ENCODE assay signal across 1 cellular context in the genomic region with DNA sequence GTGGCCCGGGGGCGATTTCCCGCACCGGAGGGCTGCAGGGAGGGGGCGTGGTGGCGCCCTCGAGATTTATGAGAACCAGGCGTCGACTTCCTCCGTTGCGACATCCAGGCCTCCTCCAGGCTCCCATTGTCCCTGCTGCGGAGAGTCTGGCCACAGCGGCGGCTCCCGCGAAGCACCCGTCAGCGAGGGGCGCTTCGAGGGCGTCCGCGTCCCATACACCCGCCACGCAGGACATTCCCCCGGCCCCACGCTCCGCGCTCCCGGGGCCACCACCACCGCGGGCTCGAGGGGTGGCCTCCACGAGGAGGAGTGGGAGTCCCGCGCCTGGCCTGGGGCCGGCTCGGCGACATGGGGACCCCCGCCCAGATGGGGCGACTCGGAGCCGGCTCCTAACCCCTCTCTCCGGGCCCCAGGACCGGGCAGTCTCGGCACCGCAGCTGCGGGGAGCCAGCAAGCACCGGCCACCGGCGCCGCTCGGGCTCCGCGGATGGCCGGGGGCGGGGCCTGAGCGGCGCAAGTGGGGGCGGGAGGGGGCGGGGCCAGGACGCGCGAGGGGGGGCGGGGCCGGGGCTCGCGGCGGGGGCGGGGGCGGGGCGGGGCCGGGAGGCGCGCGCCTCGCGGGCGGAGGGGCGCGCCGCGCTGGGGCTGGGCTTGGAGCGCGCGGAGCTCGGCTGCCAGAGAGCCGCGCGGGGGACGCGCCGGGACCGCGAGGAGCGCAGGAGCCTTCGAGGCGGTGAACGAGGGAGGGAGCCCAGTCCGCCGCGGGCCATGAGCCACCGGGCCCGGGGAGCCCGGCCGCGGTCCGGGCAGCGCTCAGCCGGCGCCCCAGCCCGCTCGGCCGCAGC.
TF ChIP-seq lines count a peak whose summit lies in the region.

TSS of gene SH2B2 (plus strand) at position 632 of the 845 bp plus-strand sequence. CDS start 13,683 bp downstream, outside the sequence.

TF ChIP-seq in HepG2, 621 proteins besides CTCF, POLR2A, EP300 and RAD21 (continued from another document and continues in another):
- TF ChIP-seq, protein P1, sequence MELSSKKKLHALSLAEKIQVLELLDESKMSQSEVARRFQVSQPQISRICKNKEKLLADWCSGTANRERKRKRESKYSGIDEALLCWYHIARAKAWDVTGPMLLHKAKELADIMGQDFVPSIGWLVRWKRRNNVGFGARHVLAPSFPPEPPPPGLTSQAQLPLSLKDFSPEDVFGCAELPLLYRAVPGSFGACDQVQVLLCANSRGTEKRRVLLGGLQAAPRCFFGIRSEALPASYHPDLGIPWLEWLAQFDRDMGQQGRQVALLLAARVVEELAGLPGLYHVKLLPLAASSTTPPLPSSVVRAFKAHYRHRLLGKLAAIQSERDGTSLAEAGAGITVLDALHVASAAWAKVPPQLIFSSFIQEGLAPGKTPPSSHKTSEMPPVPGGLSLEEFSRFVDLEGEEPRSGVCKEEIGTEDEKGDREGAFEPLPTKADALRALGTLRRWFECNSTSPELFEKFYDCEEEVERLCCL (CRISPR knock-in tag; IDR thresholded peaks at IDR 0.05; ENCODE audit: borderline replicate concordance): 0 out of 2 replicates have a peak, but pooled peaks have one; percentile 47
- TF ChIP-seq ZNF451 (CRISPR knock-in tag; IDR thresholded peaks at IDR 0.05): 0 out of 2 replicates have a peak, but pooled peaks have one; percentile 19
- TF ChIP-seq PTBP1 (IDR thresholded peaks at IDR 0.05; ENCODE audit: low read depth, low read length, poor library complexity, severe bottlenecking): peak; percentile 42
- peak; percentile 70; the same call in 1 of the 2 replicates for TF ChIP-seq KDM2A (CRISPR knock-in tag; IDR thresholded peaks at IDR 0.05; ENCODE audit: borderline replicate concordance, low read depth)
- TF ChIP-seq ZNF543 (CRISPR knock-in tag; IDR thresholded peaks at IDR 0.05): 0 out of 2 replicates have a peak, but pooled peaks have one; percentile 50
- TF ChIP-seq ZNF207 (IDR thresholded peaks at IDR 0.05; ENCODE audit: borderline replicate concordance): no peak
- peak; percentile 80 for TF ChIP-seq ZFY (CRISPR knock-in tag; IDR thresholded peaks at IDR 0.05)
- TF ChIP-seq ETV6 (CRISPR knock-in tag; conservative IDR thresholded peaks at IDR 0.05): peak; percentile 34; the same call in 1 of the 2 replicates
- no peak for TF ChIP-seq MLX (CRISPR knock-in tag; IDR thresholded peaks at IDR 0.05)
- peak; percentile 50; the same call in 1 of the 2 replicates for TF ChIP-seq TMF1 (CRISPR knock-in tag; IDR thresholded peaks at IDR 0.05; ENCODE audit: low read depth)
- TF ChIP-seq, protein P2, sequence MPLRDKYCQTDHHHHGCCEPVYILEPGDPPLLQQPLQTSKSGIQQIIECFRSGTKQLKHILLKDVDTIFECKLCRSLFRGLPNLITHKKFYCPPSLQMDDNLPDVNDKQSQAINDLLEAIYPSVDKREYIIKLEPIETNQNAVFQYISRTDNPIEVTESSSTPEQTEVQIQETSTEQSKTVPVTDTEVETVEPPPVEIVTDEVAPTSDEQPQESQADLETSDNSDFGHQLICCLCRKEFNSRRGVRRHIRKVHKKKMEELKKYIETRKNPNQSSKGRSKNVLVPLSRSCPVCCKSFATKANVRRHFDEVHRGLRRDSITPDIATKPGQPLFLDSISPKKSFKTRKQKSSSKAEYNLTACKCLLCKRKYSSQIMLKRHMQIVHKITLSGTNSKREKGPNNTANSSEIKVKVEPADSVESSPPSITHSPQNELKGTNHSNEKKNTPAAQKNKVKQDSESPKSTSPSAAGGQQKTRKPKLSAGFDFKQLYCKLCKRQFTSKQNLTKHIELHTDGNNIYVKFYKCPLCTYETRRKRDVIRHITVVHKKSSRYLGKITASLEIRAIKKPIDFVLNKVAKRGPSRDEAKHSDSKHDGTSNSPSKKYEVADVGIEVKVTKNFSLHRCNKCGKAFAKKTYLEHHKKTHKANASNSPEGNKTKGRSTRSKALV (CRISPR knock-in tag; IDR thresholded peaks at IDR 0.05): peak; percentile 44; the same call in 1 of the 2 replicates
- peak; percentile 85 for TF ChIP-seq ZBTB43 (CRISPR knock-in tag; conservative IDR thresholded peaks at IDR 0.05)
- TF ChIP-seq, protein P3, sequence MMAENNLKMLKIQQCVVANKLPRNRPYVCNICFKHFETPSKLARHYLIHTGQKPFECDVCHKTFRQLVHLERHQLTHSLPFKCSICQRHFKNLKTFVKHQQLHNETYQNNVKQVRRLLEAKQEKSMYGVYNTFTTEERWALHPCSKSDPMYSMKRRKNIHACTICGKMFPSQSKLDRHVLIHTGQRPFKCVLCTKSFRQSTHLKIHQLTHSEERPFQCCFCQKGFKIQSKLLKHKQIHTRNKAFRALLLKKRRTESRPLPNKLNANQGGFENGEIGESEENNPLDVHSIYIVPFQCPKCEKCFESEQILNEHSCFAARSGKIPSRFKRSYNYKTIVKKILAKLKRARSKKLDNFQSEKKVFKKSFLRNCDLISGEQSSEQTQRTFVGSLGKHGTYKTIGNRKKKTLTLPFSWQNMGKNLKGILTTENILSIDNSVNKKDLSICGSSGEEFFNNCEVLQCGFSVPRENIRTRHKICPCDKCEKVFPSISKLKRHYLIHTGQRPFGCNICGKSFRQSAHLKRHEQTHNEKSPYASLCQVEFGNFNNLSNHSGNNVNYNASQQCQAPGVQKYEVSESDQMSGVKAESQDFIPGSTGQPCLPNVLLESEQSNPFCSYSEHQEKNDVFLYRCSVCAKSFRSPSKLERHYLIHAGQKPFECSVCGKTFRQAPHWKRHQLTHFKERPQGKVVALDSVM (CRISPR knock-in tag; IDR thresholded peaks at IDR 0.05): peak; percentile 45; the same call in 1 of the 2 replicates
- TF ChIP-seq, protein P4, sequence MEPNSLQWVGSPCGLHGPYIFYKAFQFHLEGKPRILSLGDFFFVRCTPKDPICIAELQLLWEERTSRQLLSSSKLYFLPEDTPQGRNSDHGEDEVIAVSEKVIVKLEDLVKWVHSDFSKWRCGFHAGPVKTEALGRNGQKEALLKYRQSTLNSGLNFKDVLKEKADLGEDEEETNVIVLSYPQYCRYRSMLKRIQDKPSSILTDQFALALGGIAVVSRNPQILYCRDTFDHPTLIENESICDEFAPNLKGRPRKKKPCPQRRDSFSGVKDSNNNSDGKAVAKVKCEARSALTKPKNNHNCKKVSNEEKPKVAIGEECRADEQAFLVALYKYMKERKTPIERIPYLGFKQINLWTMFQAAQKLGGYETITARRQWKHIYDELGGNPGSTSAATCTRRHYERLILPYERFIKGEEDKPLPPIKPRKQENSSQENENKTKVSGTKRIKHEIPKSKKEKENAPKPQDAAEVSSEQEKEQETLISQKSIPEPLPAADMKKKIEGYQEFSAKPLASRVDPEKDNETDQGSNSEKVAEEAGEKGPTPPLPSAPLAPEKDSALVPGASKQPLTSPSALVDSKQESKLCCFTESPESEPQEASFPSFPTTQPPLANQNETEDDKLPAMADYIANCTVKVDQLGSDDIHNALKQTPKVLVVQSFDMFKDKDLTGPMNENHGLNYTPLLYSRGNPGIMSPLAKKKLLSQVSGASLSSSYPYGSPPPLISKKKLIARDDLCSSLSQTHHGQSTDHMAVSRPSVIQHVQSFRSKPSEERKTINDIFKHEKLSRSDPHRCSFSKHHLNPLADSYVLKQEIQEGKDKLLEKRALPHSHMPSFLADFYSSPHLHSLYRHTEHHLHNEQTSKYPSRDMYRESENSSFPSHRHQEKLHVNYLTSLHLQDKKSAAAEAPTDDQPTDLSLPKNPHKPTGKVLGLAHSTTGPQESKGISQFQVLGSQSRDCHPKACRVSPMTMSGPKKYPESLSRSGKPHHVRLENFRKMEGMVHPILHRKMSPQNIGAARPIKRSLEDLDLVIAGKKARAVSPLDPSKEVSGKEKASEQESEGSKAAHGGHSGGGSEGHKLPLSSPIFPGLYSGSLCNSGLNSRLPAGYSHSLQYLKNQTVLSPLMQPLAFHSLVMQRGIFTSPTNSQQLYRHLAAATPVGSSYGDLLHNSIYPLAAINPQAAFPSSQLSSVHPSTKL (CRISPR knock-in tag; IDR thresholded peaks at IDR 0.05): peak; percentile 37; the same call in 1 of the 2 replicates
- no peak for TF ChIP-seq E2F5 (CRISPR knock-in tag; conservative IDR thresholded peaks at IDR 0.05)
- TF ChIP-seq RFXANK (CRISPR knock-in tag; IDR thresholded peaks at IDR 0.05): no peak
- TF ChIP-seq ISX (CRISPR knock-in tag; conservative IDR thresholded peaks at IDR 0.05): peak; percentile 77; the same call in 1 of the 2 replicates
- TF ChIP-seq MEIS2 (CRISPR knock-in tag; IDR thresholded peaks at IDR 0.05): peak; percentile 71
- TF ChIP-seq ZNF3 (CRISPR knock-in tag; IDR thresholded peaks at IDR 0.05): no peak
- TF ChIP-seq PBX3 (CRISPR knock-in tag; IDR thresholded peaks at IDR 0.05; ENCODE audit: borderline replicate concordance): 0 out of 2 replicates have a peak, but pooled peaks have one; percentile 48
- TF ChIP-seq ZNF766 (CRISPR knock-in tag; IDR thresholded peaks at IDR 0.05; ENCODE audit: borderline replicate concordance): peak; percentile 73; the same call in 1 of the 2 replicates
- 0 out of 2 replicates have a peak, but pooled peaks have one; percentile 60 for TF ChIP-seq NFATC3 (CRISPR knock-in tag; IDR thresholded peaks at IDR 0.05)
- TF ChIP-seq, protein P5, sequence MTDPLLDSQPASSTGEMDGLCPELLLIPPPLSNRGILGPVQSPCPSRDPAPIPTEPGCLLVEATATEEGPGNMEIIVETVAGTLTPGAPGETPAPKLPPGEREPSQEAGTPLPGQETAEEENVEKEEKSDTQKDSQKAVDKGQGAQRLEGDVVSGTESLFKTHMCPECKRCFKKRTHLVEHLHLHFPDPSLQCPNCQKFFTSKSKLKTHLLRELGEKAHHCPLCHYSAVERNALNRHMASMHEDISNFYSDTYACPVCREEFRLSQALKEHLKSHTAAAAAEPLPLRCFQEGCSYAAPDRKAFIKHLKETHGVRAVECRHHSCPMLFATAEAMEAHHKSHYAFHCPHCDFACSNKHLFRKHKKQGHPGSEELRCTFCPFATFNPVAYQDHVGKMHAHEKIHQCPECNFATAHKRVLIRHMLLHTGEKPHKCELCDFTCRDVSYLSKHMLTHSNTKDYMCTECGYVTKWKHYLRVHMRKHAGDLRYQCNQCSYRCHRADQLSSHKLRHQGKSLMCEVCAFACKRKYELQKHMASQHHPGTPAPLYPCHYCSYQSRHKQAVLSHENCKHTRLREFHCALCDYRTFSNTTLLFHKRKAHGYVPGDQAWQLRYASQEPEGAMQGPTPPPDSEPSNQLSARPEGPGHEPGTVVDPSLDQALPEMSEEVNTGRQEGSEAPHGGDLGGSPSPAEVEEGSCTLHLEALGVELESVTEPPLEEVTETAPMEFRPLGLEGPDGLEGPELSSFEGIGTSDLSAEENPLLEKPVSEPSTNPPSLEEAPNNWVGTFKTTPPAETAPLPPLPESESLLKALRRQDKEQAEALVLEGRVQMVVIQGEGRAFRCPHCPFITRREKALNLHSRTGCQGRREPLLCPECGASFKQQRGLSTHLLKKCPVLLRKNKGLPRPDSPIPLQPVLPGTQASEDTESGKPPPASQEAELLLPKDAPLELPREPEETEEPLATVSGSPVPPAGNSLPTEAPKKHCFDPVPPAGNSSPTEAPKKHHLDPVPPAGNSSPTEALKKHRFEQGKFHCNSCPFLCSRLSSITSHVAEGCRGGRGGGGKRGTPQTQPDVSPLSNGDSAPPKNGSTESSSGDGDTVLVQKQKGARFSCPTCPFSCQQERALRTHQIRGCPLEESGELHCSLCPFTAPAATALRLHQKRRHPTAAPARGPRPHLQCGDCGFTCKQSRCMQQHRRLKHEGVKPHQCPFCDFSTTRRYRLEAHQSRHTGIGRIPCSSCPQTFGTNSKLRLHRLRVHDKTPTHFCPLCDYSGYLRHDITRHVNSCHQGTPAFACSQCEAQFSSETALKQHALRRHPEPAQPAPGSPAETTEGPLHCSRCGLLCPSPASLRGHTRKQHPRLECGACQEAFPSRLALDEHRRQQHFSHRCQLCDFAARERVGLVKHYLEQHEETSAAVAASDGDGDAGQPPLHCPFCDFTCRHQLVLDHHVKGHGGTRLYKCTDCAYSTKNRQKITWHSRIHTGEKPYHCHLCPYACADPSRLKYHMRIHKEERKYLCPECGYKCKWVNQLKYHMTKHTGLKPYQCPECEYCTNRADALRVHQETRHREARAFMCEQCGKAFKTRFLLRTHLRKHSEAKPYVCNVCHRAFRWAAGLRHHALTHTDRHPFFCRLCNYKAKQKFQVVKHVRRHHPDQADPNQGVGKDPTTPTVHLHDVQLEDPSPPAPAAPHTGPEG (CRISPR knock-in tag; IDR thresholded peaks at IDR 0.05): 0 out of 2 replicates have a peak, but pooled peaks have one; percentile 66
- no peak for TF ChIP-seq RFX1 (IDR thresholded peaks at IDR 0.05)
- TF ChIP-seq, protein P6, sequence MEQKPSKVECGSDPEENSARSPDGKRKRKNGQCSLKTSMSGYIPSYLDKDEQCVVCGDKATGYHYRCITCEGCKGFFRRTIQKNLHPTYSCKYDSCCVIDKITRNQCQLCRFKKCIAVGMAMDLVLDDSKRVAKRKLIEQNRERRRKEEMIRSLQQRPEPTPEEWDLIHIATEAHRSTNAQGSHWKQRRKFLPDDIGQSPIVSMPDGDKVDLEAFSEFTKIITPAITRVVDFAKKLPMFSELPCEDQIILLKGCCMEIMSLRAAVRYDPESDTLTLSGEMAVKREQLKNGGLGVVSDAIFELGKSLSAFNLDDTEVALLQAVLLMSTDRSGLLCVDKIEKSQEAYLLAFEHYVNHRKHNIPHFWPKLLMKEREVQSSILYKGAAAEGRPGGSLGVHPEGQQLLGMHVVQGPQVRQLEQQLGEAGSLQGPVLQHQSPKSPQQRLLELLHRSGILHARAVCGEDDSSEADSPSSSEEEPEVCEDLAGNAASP (CRISPR knock-in tag; IDR thresholded peaks at IDR 0.05; ENCODE audit: borderline replicate concordance): peak; percentile 7; the same call in 1 of the 2 replicates
- 0 out of 2 replicates have a peak, but pooled peaks have one; percentile 64 for TF ChIP-seq ZNF225 (CRISPR knock-in tag; IDR thresholded peaks at IDR 0.05)
